Comparison of ENCODE assay signal across 1 cellular context in the genomic region with DNA sequence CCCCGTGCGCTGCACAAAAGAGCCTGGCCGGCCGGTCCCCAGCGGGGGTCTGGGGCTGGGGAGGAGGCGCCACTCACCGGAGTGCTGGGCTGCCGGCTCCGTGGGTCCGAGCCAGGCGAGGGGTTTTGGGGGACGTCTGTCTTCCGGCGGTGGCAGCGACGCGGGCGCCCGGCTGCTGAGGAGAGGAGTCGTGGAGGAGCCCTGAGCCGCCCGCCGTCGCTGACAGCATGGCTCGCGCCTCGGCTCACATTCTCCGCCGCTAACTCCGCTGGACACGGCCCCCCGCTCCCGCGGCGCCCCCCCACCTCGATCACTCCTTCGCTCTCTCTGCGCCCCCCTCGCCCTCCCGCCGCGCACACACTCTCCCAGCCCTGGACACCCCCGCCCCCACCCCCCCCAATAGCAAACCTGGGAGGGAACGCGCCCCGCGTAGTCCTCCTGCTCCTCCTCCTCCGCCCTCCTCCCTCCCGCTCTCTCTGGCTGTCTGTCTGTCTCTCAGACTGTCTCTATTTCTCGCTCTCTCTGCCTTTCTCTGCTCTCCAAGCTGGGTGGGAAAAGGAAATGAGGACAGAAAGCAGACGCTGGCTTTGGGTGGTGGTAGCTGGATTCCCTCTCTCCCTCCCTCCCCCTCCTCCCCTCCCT.
A peak's percentile ranks its signal among the peaks of the same experiment; 100 is the strongest.
TF ChIP-seq lines count a peak whose summit lies in the region.

No MANE protein-coding gene starts in this region.

TF ChIP-seq in K562, 482 proteins besides CTCF, POLR2A, EP300 and RAD21 (continued from another document and continues in another):
- TF ChIP-seq NONO (IDR thresholded peaks at IDR 0.05; ENCODE audit: low read depth in 2 of 2, low read length in 1 of 2) (0 out of 4 replicates have a peak, but pooled peaks of 1 of the 2 experiments have one; percentile 46), FOS (IDR thresholded peaks at IDR 0.05; ENCODE audit: extremely low read depth, insufficient read length) (no peak), MTA3 (IDR thresholded peaks at IDR 0.05; ENCODE audit: borderline replicate concordance) (0 out of 2 replicates have a peak, but pooled peaks have one; percentile 34), E2F3 (CRISPR knock-in tag; IDR thresholded peaks at IDR 0.05) (no peak), ILF3 (IDR thresholded peaks at IDR 0.05; ENCODE audit: borderline replicate concordance) (no peak), TCFL5 (CRISPR knock-in tag; conservative IDR thresholded peaks at IDR 0.05) (no peak), HNRNPLL (IDR thresholded peaks at IDR 0.05; ENCODE audit: low read depth, low read length, poor library complexity, severe bottlenecking) (no peak), ARHGAP35 (IDR thresholded peaks at IDR 0.05; ENCODE audit: partially characterized antibody) (no peak), NBN (IDR thresholded peaks at IDR 0.05; ENCODE audit: low read depth) (no peak), RB1 (IDR thresholded peaks at IDR 0.05; ENCODE audit: low read depth) (peak; percentile 37; the same call in 1 of the 2 replicates), STAT5B (CRISPR knock-in tag; IDR thresholded peaks at IDR 0.05) (no peak), ESRRA (IDR thresholded peaks at IDR 0.05; ENCODE audit: borderline replicate concordance, low read depth) (0 out of 2 replicates have a peak, but pooled peaks have one; percentile 17), SMARCC2 (IDR thresholded peaks at IDR 0.05; ENCODE audit: low read depth) (no peak), BCL6 (CRISPR knock-in tag; IDR thresholded peaks at IDR 0.05) (no peak), HNRNPK (IDR thresholded peaks at IDR 0.05; ENCODE audit: low read depth, low read length, poor library complexity, severe bottlenecking) (peak; percentile 52), SIN3A (IDR thresholded peaks at IDR 0.05; ENCODE audit: borderline replicate concordance in 2 of 2, control insufficient read depth in 1 of 2, low read depth in 2 of 2, low read length in 2 of 2) (peak in 1 of 2 experiments; percentile 65; a peak in 1 of 4 replicates), DMBX1 (CRISPR knock-in tag; IDR thresholded peaks at IDR 0.05; ENCODE audit: borderline replicate concordance) (no peak), SMARCE1 (IDR thresholded peaks at IDR 0.05) (0 out of 2 replicates have a peak, but pooled peaks have one; percentile 39), PHB2 (IDR thresholded peaks at IDR 0.05; ENCODE audit: low read depth) (no peak), MXI1 (IDR thresholded peaks at IDR 0.05; ENCODE audit: low read depth, low read length) (0 out of 2 replicates have a peak, but pooled peaks have one; percentile 41)
- TF ChIP-seq, protein P1, sequence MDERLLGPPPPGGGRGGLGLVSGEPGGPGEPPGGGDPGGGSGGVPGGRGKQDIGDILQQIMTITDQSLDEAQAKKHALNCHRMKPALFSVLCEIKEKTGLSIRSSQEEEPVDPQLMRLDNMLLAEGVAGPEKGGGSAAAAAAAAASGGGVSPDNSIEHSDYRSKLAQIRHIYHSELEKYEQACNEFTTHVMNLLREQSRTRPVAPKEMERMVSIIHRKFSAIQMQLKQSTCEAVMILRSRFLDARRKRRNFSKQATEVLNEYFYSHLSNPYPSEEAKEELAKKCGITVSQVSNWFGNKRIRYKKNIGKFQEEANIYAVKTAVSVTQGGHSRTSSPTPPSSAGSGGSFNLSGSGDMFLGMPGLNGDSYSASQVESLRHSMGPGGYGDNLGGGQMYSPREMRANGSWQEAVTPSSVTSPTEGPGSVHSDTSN (CRISPR knock-in tag; IDR thresholded peaks at IDR 0.05; ENCODE audit: low read depth), result no peak
- TF ChIP-seq, protein P1 (tag; conservative IDR thresholded peaks at IDR 0.05; ENCODE audit: low read depth), result no peak
- TF ChIP-seq, protein P2, sequence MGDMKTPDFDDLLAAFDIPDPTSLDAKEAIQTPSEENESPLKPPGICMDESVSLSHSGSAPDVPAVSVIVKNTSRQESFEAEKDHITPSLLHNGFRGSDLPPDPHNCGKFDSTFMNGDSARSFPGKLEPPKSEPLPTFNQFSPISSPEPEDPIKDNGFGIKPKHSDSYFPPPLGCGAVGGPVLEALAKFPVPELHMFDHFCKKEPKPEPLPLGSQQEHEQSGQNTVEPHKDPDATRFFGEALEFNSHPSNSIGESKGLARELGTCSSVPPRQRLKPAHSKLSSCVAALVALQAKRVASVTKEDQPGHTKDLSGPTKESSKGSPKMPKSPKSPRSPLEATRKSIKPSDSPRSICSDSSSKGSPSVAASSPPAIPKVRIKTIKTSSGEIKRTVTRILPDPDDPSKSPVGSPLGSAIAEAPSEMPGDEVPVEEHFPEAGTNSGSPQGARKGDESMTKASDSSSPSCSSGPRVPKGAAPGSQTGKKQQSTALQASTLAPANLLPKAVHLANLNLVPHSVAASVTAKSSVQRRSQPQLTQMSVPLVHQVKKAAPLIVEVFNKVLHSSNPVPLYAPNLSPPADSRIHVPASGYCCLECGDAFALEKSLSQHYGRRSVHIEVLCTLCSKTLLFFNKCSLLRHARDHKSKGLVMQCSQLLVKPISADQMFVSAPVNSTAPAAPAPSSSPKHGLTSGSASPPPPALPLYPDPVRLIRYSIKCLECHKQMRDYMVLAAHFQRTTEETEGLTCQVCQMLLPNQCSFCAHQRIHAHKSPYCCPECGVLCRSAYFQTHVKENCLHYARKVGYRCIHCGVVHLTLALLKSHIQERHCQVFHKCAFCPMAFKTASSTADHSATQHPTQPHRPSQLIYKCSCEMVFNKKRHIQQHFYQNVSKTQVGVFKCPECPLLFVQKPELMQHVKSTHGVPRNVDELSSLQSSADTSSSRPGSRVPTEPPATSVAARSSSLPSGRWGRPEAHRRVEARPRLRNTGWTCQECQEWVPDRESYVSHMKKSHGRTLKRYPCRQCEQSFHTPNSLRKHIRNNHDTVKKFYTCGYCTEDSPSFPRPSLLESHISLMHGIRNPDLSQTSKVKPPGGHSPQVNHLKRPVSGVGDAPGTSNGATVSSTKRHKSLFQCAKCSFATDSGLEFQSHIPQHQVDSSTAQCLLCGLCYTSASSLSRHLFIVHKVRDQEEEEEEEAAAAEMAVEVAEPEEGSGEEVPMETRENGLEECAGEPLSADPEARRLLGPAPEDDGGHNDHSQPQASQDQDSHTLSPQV (IDR thresholded peaks at IDR 0.05), result no peak
- TF ChIP-seq, protein P3, sequence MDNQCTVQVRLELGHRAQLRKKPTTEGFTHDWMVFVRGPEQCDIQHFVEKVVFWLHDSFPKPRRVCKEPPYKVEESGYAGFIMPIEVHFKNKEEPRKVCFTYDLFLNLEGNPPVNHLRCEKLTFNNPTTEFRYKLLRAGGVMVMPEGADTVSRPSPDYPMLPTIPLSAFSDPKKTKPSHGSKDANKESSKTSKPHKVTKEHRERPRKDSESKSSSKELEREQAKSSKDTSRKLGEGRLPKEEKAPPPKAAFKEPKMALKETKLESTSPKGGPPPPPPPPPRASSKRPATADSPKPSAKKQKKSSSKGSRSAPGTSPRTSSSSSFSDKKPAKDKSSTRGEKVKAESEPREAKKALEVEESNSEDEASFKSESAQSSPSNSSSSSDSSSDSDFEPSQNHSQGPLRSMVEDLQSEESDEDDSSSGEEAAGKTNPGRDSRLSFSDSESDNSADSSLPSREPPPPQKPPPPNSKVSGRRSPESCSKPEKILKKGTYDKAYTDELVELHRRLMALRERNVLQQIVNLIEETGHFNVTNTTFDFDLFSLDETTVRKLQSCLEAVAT (IDR thresholded peaks at IDR 0.05), result peak in 1 of 2 experiments; percentile 79; a peak in 1 of 4 replicates
- TF ChIP-seq, protein P4, sequence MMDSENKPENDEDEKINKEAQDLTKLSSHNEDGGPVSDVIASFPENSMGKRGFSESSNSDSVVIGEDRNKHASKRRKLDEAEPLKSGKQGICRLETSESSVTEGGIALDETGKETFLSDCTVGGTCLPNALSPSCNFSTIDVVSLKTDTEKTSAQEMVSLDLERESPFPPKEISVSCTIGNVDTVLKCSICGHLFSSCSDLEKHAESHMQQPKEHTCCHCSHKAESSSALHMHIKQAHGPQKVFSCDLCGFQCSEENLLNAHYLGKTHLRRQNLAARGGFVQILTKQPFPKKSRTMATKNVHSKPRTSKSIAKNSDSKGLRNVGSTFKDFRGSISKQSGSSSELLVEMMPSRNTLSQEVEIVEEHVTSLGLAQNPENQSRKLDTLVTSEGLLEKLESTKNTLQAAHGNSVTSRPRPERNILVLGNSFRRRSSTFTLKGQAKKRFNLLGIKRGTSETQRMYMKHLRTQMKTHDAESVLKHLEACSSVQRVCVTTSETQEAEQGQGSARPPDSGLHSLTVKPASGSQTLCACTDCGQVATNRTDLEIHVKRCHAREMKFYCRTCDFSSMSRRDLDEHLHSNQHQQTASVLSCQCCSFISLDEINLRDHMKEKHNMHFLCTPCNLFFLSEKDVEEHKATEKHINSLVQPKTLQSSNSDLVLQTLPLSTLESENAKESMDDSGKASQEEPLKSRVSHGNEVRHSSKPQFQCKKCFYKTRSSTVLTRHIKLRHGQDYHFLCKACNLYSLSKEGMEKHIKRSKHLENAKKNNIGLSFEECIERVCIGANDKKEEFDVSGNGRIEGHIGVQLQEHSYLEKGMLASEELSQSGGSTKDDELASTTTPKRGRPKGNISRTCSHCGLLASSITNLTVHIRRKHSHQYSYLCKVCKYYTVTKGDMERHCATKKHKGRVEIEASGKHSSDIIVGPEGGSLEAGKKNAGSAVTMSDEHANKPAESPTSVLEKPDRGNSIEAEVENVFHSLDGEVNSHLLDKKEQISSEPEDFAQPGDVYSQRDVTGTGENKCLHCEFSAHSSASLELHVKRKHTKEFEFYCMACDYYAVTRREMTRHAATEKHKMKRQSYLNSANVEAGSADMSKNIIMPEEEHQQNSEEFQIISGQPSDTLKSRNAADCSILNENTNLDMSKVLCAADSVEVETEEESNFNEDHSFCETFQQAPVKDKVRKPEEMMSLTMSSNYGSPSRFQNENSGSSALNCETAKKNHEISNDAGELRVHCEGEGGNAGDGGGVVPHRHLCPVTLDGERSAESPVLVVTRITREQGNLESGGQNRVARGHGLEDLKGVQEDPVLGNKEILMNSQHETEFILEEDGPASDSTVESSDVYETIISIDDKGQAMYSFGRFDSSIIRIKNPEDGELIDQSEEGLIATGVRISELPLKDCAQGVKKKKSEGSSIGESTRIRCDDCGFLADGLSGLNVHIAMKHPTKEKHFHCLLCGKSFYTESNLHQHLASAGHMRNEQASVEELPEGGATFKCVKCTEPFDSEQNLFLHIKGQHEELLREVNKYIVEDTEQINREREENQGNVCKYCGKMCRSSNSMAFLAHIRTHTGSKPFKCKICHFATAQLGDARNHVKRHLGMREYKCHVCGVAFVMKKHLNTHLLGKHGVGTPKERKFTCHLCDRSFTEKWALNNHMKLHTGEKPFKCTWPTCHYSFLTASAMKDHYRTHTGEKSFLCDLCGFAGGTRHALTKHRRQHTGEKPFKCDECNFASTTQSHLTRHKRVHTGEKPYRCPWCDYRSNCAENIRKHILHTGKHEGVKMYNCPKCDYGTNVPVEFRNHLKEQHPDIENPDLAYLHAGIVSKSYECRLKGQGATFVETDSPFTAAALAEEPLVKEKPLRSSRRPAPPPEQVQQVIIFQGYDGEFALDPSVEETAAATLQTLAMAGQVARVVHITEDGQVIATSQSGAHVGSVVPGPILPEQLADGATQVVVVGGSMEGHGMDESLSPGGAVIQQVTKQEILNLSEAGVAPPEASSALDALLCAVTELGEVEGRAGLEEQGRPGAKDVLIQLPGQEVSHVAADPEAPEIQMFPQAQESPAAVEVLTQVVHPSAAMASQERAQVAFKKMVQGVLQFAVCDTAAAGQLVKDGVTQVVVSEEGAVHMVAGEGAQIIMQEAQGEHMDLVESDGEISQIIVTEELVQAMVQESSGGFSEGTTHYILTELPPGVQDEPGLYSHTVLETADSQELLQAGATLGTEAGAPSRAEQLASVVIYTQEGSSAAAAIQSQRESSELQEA (IDR thresholded peaks at IDR 0.05; ENCODE audit: low read depth), result no peak
- TF ChIP-seq, protein P5, sequence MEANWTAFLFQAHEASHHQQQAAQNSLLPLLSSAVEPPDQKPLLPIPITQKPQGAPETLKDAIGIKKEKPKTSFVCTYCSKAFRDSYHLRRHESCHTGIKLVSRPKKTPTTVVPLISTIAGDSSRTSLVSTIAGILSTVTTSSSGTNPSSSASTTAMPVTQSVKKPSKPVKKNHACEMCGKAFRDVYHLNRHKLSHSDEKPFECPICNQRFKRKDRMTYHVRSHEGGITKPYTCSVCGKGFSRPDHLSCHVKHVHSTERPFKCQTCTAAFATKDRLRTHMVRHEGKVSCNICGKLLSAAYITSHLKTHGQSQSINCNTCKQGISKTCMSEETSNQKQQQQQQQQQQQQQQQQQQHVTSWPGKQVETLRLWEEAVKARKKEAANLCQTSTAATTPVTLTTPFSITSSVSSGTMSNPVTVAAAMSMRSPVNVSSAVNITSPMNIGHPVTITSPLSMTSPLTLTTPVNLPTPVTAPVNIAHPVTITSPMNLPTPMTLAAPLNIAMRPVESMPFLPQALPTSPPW (CRISPR knock-in tag; IDR thresholded peaks at IDR 0.05), result peak; percentile 72; the same call in 1 of the 2 replicates
- TF ChIP-seq, protein P6, sequence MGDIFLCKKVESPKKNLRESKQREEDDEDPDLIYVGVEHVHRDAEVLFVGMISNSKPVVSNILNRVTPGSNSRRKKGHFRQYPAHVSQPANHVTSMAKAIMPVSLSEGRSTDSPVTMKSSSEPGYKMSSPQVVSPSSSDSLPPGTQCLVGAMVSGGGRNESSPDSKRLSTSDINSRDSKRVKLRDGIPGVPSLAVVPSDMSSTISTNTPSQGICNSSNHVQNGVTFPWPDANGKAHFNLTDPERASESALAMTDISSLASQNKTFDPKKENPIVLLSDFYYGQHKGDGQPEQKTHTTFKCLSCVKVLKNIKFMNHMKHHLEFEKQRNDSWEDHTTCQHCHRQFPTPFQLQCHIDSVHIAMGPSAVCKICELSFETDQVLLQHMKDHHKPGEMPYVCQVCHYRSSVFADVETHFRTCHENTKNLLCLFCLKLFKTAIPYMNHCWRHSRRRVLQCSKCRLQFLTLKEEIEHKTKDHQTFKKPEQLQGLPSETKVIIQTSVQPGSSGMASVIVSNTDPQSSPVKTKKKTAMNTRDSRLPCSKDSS (IDR thresholded peaks at IDR 0.05; ENCODE audit: low read depth, partially characterized antibody), result no peak
- TF ChIP-seq, protein P7, sequence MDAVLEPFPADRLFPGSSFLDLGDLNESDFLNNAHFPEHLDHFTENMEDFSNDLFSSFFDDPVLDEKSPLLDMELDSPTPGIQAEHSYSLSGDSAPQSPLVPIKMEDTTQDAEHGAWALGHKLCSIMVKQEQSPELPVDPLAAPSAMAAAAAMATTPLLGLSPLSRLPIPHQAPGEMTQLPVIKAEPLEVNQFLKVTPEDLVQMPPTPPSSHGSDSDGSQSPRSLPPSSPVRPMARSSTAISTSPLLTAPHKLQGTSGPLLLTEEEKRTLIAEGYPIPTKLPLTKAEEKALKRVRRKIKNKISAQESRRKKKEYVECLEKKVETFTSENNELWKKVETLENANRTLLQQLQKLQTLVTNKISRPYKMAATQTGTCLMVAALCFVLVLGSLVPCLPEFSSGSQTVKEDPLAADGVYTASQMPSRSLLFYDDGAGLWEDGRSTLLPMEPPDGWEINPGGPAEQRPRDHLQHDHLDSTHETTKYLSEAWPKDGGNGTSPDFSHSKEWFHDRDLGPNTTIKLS (IDR thresholded peaks at IDR 0.05; ENCODE audit: borderline replicate concordance, low read depth), result no peak
